In the genomic region with DNA sequence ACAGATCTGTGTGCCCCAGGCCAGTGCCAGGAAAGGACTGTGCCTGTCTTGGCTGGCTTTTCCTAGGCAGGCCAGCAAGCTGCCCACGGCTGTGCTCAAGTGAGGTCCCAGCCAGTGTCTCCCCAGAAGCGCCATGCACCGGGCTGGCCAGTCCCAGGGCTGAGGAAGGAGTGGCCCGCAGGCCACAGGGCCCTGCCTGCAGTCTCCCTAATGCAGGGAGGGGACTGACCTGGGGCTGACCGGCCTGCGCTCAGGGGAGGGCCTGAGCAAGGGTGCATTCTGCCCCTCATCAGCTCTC, we compare ENCODE assay signal across 25 cellular contexts. TPM values are rescaled to one million over a fixed set of nuclear protein-coding genes. Genes with fewer than 3 reads are reported as not detected.
A peak's percentile ranks its signal among the peaks of the same experiment; 100 is the strongest.
DNase-seq lines count a peak whose midpoint lies in the region; ATAC-seq lines count a peak whose summit lies in the region.
"Had no signal": no experiment of that assay in that cellular context is flagged by ENCODE, and none has a peak within 500 bp of the region (broad histone marks: within the 10 kb centered on the region; RNA-seq: fewer than 3 reads in every experiment).

No MANE protein-coding gene starts in this region.

- H2AK5ac ChIP-seq in neuronal stem cell (ENCODE audit: low read depth, low read length): peak overlapping the region; percentile 28

- peak overlapping the region; percentile 53 for H3K4ac ChIP-seq in neuronal stem cell (ENCODE audit: low read length)

- H3K36me3 Mint-ChIP-seq in T-helper 17 cell (ENCODE audit: low read depth): no peaks in the 10 kb centered on the region
- H3K36me3 Mint-ChIP-seq: CD4-positive, CD25-positive, alpha-beta regulatory T cell had no signal

- H2BK12ac ChIP-seq in neuronal stem cell (ENCODE audit: low read length): no peak overlapping the region

- H3K27ac ChIP-seq in neuronal stem cell (replicated peaks; ENCODE audit: low read length): no peak overlapping the region
- H3K27ac ChIP-seq: BLaER1 had no signal

- H3K23ac ChIP-seq in neuronal stem cell (ENCODE audit: low read depth, low read length, poor library complexity): no peak overlapping the region

- no peak overlapping the region for H2AFZ ChIP-seq in neuronal stem cell (ENCODE audit: low read length)

- H2BK120ac ChIP-seq in neuronal stem cell (ENCODE audit: low read depth, low read length): no peak overlapping the region

- H3K27me3 ChIP-seq in NT2/D1 (ENCODE audit: insufficient read depth, insufficient read length): no peaks in the 10 kb centered on the region
- peaks cover 0 to 12% (median 0%) of the 10 kb centered on the region in 3 experiments for H3K27me3 ChIP-seq in neuronal stem cell (ENCODE audit: control insufficient read depth in 3 of 3, insufficient read depth in 3 of 3, low read depth in 1 of 3, low read length in 3 of 3)

- H4K91ac ChIP-seq in neuronal stem cell (ENCODE audit: low read depth, low read length, poor library complexity): peak overlapping the region; percentile 12

- H3K4me3 ChIP-seq in NT2/D1 (ENCODE audit: insufficient read length, low read depth) (no peak overlapping the region), neuronal stem cell (ENCODE audit: low read length in 2 of 2) (no peak overlapping the region)
- H3K4me3 ChIP-seq: BLaER1 had no signal

- no peak overlapping the region for H3K4me3 Mint-ChIP-seq in T-helper 17 cell
- H3K4me3 Mint-ChIP-seq: CD14-positive monocyte; CD4-positive, alpha-beta memory T cell; CD4-positive, CD25-positive, alpha-beta regulatory T cell had no signal

- no peaks in the 10 kb centered on the region for H3K79me1 ChIP-seq in neuronal stem cell (ENCODE audit: low read depth, low read length)

- H4K8ac ChIP-seq in neuronal stem cell (ENCODE audit: low read depth, low read length): no peak overlapping the region

- H3K14ac ChIP-seq in neuronal stem cell (ENCODE audit: low read length): no peak overlapping the region

- H2BK15ac ChIP-seq in neuronal stem cell (ENCODE audit: low read length): no peak overlapping the region

- peaks cover 38% of the 10 kb centered on the region for H3K27me3 Mint-ChIP-seq in T-helper 17 cell

- H3K36me3 ChIP-seq in NT2/D1 (ENCODE audit: insufficient read depth, insufficient read length, low read length) (peaks cover 21% of the 10 kb centered on the region), neuronal stem cell (replicated peaks in 1 of 2; ENCODE audit: control insufficient read depth in 2 of 2, insufficient read depth in 2 of 2, low read length in 2 of 2) (peaks cover 2 to 3% of the 10 kb centered on the region in 2 donors)
- H3K36me3 ChIP-seq: BE2C had no signal

- WGBS in neuronal stem cell (ENCODE audit: extremely low coverage in 2 of 2, insufficient read length in 2 of 2, insufficient replicate concordance in 1 of 2), 2 donors: no CpG with 5 or more reads among the region's 6 CpGs

- peak overlapping the region; percentile 83 for H3K18ac ChIP-seq in neuronal stem cell (ENCODE audit: low read length)

- in situ Hi-C loops in G401 (cut with HindIII; ENCODE audit: low sequenced_read_pairs): no loop called here

- peaks cover 5% of the 10 kb centered on the region for H3K4me1 Mint-ChIP-seq in T-helper 17 cell
- H3K4me1 Mint-ChIP-seq: CD14-positive monocyte had no signal

- H3K27ac Mint-ChIP-seq in T-helper 17 cell: peak overlapping the region; percentile 63
- H3K27ac Mint-ChIP-seq: CD14-positive monocyte; CD4-positive, CD25-positive, alpha-beta regulatory T cell; CD8-positive, alpha-beta memory T cell had no signal

- H3K9ac ChIP-seq in NT2/D1 (ENCODE audit: insufficient read length, low read depth) (peak overlapping the region; percentile 46), neuronal stem cell (ENCODE audit: low read depth, low read length, poor library complexity) (peak overlapping the region; percentile 2)
- H3K9ac ChIP-seq: BLaER1 had no signal

- peaks cover 16% of the 10 kb centered on the region for H3K4me1 ChIP-seq in NT2/D1 (ENCODE audit: insufficient read depth, insufficient read length)
- peaks cover 0 to 4% of the 10 kb centered on the region in 2 donors for H3K4me1 ChIP-seq in neuronal stem cell (ENCODE audit: control insufficient read depth in 2 of 2, insufficient read depth in 1 of 2, low read depth in 1 of 2, low read length in 2 of 2)
- H3K4me1 ChIP-seq: BE2C had no signal

- peak; percentile 57 for DNase-seq in G401 (ENCODE audit: low spot score)
- no peak for DNase-seq in NT2/D1 (ENCODE audit: low read depth, low spot score)
- DNase-seq in T-helper 17 cell: no peak
- no peak for DNase-seq in neuronal stem cell (ENCODE audit: low spot score)
- DNase-seq in nucleus accumbens (lab: John Stamatoyannopoulos, UW): no peak
- no peak for DNase-seq in NCI-H1417 (lab: John Stamatoyannopoulos, UW)
- DNase-seq in NCI-H82 treated with DMSO at 0.1 percent for 48 hours (lab: John Stamatoyannopoulos, UW; ENCODE audit: unreplicated experiment): no peak
- DNase-seq: 8988T; ACHN; BE2C; C1 segment of cervical spinal cord; CD4-positive, alpha-beta memory T cell; CD4-positive, CD25-positive, alpha-beta regulatory T cell; CD8-positive, alpha-beta memory T cell; COR-L47; DMS 273 treated with DMSO at 0.1 percent for 48 hours; DMS153; DMS53; DMS79; DND-41; EL; GF-D8 had no signal

- peak overlapping the region; percentile 53 for H2BK5ac ChIP-seq in neuronal stem cell (ENCODE audit: low read length)

- H3K9me3 ChIP-seq in NT2/D1 (ENCODE audit: insufficient read depth, low read length) (no peaks in the 10 kb centered on the region), T-helper 17 cell (ENCODE audit: control insufficient read depth, low read length, poor library complexity, severe bottlenecking) (no peaks in the 10 kb centered on the region), neuronal stem cell (replicated peaks in 1 of 2; ENCODE audit: control insufficient read depth in 2 of 2, insufficient read depth in 1 of 2, low read depth in 1 of 2, low read length in 2 of 2) (no peaks in the 10 kb centered on the region)
- H3K9me3 ChIP-seq: BE2C, BLaER1 had no signal

- ATAC-seq in T-helper 17 cell (no peak), HG03460 (IDR thresholded peaks at IDR 0.05; ENCODE audit: unreplicated experiment) (no peak)

- H3K4me2 ChIP-seq in neuronal stem cell (ENCODE audit: insufficient read depth, low read length, poor library complexity, severe bottlenecking): no peak overlapping the region

RNA-seq across cellular contexts. Expression of gene ENGASE, which starts 16.7 kb away (rescaled TPM):
- 13.2 and 17.1 TPM in 2 replicates for total RNA-seq in G401 (2014; rRNA removed; shearing (Covaris generic))
- 10 to 100 TPM; 56.2 to 60.1 TPM for total RNA-seq in T-helper 17 cell
- polyA plus RNA-seq in neuronal stem cell (2013, experiment 1 of 2): 17.4 TPM
- polyA plus RNA-seq in neuronal stem cell (2013, experiment 2 of 2): 18.1 TPM
